Comparison of ENCODE assay signal across 1 cellular context in genomic region chr6:90586675-90587638, GRCh38.
TF ChIP-seq lines count a peak whose summit lies in the region.

TSS of gene MAP3K7 (minus strand) at chr6:90587072. CDS start at chr6:90586883, 189 bp downstream.

TF ChIP-seq in HepG2, 621 proteins besides CTCF, POLR2A, EP300 and RAD21 (continued from another document and continues in another):
- 0 out of 2 replicates have a peak, but pooled peaks have one; percentile 2 for TF ChIP-seq RARA (CRISPR knock-in tag; IDR thresholded peaks at IDR 0.05)
- TF ChIP-seq SRSF4 (IDR thresholded peaks at IDR 0.05; ENCODE audit: low read depth, low read length, poor library complexity, severe bottlenecking), result no peak
- no peak for TF ChIP-seq PREB (CRISPR knock-in tag; IDR thresholded peaks at IDR 0.05)
- 0 out of 2 replicates have a peak, but pooled peaks have one; percentile 43 for TF ChIP-seq KLF6 (CRISPR knock-in tag; IDR thresholded peaks at IDR 0.05)
- no peak for TF ChIP-seq ZC3H4 (CRISPR knock-in tag; IDR thresholded peaks at IDR 0.05; ENCODE audit: borderline replicate concordance)
- peak; percentile 88 for TF ChIP-seq RBFOX2 (IDR thresholded peaks at IDR 0.05; ENCODE audit: low read depth, low read length)
- TF ChIP-seq AHDC1 (CRISPR knock-in tag; IDR thresholded peaks at IDR 0.05; ENCODE audit: borderline replicate concordance), result no peak
- no peak for TF ChIP-seq HNRNPH1 (optimal IDR thresholded peaks at IDR 0.05; ENCODE audit: low read depth, low read length)
- TF ChIP-seq ZNF589 (CRISPR knock-in tag; conservative IDR thresholded peaks at IDR 0.05), result 0 out of 2 replicates have a peak, but pooled peaks have one; percentile 16
- TF ChIP-seq ZNF776 (CRISPR knock-in tag; IDR thresholded peaks at IDR 0.05), result no peak; the same call in 1 of the 2 replicates
- peak; percentile 90 for TF ChIP-seq ZHX2 (IDR thresholded peaks at IDR 0.05; ENCODE audit: low read depth)
- no peak for TF ChIP-seq ZHX2 (CRISPR knock-in tag; IDR thresholded peaks at IDR 0.05; ENCODE audit: borderline replicate concordance)
- no peak for TF ChIP-seq RFXANK (CRISPR knock-in tag; IDR thresholded peaks at IDR 0.05)
- TF ChIP-seq ZNF382 (CRISPR knock-in tag; IDR thresholded peaks at IDR 0.05; ENCODE audit: borderline replicate concordance), result no peak
- TF ChIP-seq TAF15 (IDR thresholded peaks at IDR 0.05; ENCODE audit: low read depth, low read length, poor library complexity, severe bottlenecking), result no peak
- no peak for TF ChIP-seq ARNT (IDR thresholded peaks at IDR 0.05)
- TF ChIP-seq ZNF276 (CRISPR knock-in tag; IDR thresholded peaks at IDR 0.05; ENCODE audit: low read depth), result peak; percentile 77; the same call in 1 of the 2 replicates
- TF ChIP-seq ATF5 (CRISPR knock-in tag; IDR thresholded peaks at IDR 0.05; ENCODE audit: low read depth), result no peak
- no peak for TF ChIP-seq MTA3 (CRISPR knock-in tag; IDR thresholded peaks at IDR 0.05)
- no peak for TF ChIP-seq ZNF230 (CRISPR knock-in tag; IDR thresholded peaks at IDR 0.05)
- TF ChIP-seq ZNF597 (CRISPR knock-in tag; IDR thresholded peaks at IDR 0.05), result no peak
- TF ChIP-seq ZSCAN31 (CRISPR knock-in tag; IDR thresholded peaks at IDR 0.05; ENCODE audit: low read depth), result 0 out of 2 replicates have a peak, but pooled peaks have one; percentile 39
- no peak for TF ChIP-seq RXRB (CRISPR knock-in tag; IDR thresholded peaks at IDR 0.05; ENCODE audit: borderline replicate concordance)
- peak; percentile 92 for TF ChIP-seq HOXA3 (CRISPR knock-in tag; IDR thresholded peaks at IDR 0.05)
- TF ChIP-seq TOE1 (CRISPR knock-in tag; IDR thresholded peaks at IDR 0.05), result 0 out of 2 replicates have a peak, but pooled peaks have one; percentile 50
- TF ChIP-seq SRSF9 (IDR thresholded peaks at IDR 0.05; ENCODE audit: borderline replicate concordance, insufficient read depth, low read depth, low read length, poor library complexity, severe bottlenecking), result no peak
- TF ChIP-seq TCF12 (IDR thresholded peaks at IDR 0.05), result no peak
- no peak for TF ChIP-seq TCF12 (CRISPR knock-in tag; IDR thresholded peaks at IDR 0.05)
- no peak for TF ChIP-seq RELA (CRISPR knock-in tag; IDR thresholded peaks at IDR 0.05)
- peak; percentile 60 for TF ChIP-seq SALL1 (CRISPR knock-in tag; IDR thresholded peaks at IDR 0.05)
- TF ChIP-seq ZNF746 (CRISPR knock-in tag; IDR thresholded peaks at IDR 0.05), result no peak
- peak; percentile 97 for TF ChIP-seq ZFP91 (CRISPR knock-in tag; IDR thresholded peaks at IDR 0.05; ENCODE audit: borderline replicate concordance)
- no peak for TF ChIP-seq ATF7-NPFF (CRISPR knock-in tag; IDR thresholded peaks at IDR 0.05; ENCODE audit: low read depth)
- no peak for TF ChIP-seq ZNF282 (IDR thresholded peaks at IDR 0.05; ENCODE audit: partially characterized antibody)
- no peak for TF ChIP-seq THRA (CRISPR knock-in tag; IDR thresholded peaks at IDR 0.05; ENCODE audit: borderline replicate concordance)
- peak; percentile 66; the same call in 1 of the 2 replicates for TF ChIP-seq MYC (CRISPR knock-in tag; IDR thresholded peaks at IDR 0.05; ENCODE audit: borderline replicate concordance)
- TF ChIP-seq TMF1 (CRISPR knock-in tag; IDR thresholded peaks at IDR 0.05; ENCODE audit: low read depth), result no peak; the same call in 1 of the 2 replicates
- no peak for TF ChIP-seq SYNCRIP (IDR thresholded peaks at IDR 0.05; ENCODE audit: insufficient read depth, low read depth, low read length)
- TF ChIP-seq NR2F6 (IDR thresholded peaks at IDR 0.05), result no peak
- no peak for TF ChIP-seq NR2F6 (CRISPR knock-in tag; IDR thresholded peaks at IDR 0.05)
- no peak for TF ChIP-seq JUNB (CRISPR knock-in tag; IDR thresholded peaks at IDR 0.05; ENCODE audit: borderline replicate concordance)
- no peak for TF ChIP-seq ZNF652 (CRISPR knock-in tag; IDR thresholded peaks at IDR 0.05; ENCODE audit: borderline replicate concordance, low read depth)
- TF ChIP-seq ZNF333 (CRISPR knock-in tag; IDR thresholded peaks at IDR 0.05; ENCODE audit: borderline replicate concordance), result no peak
- no peak for TF ChIP-seq ZBTB8A (CRISPR knock-in tag; IDR thresholded peaks at IDR 0.05; ENCODE audit: borderline replicate concordance, low read depth)
- no peak for TF ChIP-seq GZF1 (CRISPR knock-in tag; IDR thresholded peaks at IDR 0.05)
- no peak for TF ChIP-seq GATA4 (IDR thresholded peaks at IDR 0.05; ENCODE audit: borderline replicate concordance, low read depth)
